In the genomic region with DNA sequence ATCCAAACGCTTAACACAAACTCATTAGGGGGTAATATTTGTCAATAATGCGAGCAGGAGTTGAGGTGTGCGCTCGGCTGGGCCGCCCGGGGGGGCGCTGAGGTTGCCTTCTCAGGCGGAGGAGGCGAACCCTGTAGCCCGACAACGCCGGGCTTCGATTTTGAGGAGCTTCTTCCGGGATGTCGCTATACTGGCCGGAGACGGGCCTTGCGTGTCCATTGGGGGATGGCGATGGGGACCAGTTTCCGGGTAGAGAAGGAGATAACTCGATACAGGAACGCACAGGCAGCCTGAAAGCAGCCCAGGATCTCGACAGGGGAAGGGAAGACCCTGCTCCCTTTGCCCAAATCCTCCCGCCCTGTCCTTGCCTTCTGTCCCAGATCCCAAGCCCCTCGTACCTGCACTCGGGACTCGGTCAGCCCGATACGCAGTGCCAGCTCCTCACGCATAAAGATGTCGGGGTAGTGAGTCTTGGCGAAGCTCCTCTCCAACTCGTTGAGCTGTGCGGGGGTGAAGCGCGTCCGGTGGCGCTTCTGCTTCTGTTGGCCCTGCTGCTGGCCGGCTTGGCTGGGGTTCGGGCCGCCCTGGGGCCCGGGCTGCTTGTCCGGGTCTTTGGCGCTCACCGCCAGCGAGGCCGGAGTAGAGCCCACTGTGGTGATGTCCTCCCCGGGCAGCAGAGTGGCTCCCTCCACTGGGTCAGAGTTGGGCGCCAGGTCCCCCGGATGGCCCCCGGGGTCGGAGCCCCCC, we compare ENCODE assay signal across 2 cellular contexts.
TF ChIP-seq lines count a peak whose summit lies in the region.

No MANE protein-coding gene starts in this region.

TF ChIP-seq in GM23338, 12 proteins besides CTCF, POLR2A, EP300 and RAD21 (continues in another document):
- TF ChIP-seq EZH2phosphoT487 (IDR thresholded peaks at IDR 0.05; ENCODE audit: unreplicated experiment) (peak; percentile 87), STAT1 (IDR thresholded peaks at IDR 0.05; ENCODE audit: unreplicated experiment) (no peak), ZNF331 (CRISPR knock-in tag; IDR thresholded peaks at IDR 0.05; ENCODE audit: low read depth) (no peak), JUNB (IDR thresholded peaks at IDR 0.05; ENCODE audit: unreplicated experiment) (no peak), NANOG (IDR thresholded peaks at IDR 0.05; ENCODE audit: borderline replicate concordance) (no peak), POLR2AphosphoS5 (IDR thresholded peaks at IDR 0.05; ENCODE audit: low read depth) (no peak), ZNF114 (CRISPR knock-in tag; IDR thresholded peaks at IDR 0.05) (no peak)
- TF ChIP-seq, protein P1, sequence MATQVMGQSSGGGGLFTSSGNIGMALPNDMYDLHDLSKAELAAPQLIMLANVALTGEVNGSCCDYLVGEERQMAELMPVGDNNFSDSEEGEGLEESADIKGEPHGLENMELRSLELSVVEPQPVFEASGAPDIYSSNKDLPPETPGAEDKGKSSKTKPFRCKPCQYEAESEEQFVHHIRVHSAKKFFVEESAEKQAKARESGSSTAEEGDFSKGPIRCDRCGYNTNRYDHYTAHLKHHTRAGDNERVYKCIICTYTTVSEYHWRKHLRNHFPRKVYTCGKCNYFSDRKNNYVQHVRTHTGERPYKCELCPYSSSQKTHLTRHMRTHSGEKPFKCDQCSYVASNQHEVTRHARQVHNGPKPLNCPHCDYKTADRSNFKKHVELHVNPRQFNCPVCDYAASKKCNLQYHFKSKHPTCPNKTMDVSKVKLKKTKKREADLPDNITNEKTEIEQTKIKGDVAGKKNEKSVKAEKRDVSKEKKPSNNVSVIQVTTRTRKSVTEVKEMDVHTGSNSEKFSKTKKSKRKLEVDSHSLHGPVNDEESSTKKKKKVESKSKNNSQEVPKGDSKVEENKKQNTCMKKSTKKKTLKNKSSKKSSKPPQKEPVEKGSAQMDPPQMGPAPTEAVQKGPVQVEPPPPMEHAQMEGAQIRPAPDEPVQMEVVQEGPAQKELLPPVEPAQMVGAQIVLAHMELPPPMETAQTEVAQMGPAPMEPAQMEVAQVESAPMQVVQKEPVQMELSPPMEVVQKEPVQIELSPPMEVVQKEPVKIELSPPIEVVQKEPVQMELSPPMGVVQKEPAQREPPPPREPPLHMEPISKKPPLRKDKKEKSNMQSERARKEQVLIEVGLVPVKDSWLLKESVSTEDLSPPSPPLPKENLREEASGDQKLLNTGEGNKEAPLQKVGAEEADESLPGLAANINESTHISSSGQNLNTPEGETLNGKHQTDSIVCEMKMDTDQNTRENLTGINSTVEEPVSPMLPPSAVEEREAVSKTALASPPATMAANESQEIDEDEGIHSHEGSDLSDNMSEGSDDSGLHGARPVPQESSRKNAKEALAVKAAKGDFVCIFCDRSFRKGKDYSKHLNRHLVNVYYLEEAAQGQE (IDR thresholded peaks at IDR 0.05; ENCODE audit: unreplicated experiment) = no peak
- TF ChIP-seq, protein P2, sequence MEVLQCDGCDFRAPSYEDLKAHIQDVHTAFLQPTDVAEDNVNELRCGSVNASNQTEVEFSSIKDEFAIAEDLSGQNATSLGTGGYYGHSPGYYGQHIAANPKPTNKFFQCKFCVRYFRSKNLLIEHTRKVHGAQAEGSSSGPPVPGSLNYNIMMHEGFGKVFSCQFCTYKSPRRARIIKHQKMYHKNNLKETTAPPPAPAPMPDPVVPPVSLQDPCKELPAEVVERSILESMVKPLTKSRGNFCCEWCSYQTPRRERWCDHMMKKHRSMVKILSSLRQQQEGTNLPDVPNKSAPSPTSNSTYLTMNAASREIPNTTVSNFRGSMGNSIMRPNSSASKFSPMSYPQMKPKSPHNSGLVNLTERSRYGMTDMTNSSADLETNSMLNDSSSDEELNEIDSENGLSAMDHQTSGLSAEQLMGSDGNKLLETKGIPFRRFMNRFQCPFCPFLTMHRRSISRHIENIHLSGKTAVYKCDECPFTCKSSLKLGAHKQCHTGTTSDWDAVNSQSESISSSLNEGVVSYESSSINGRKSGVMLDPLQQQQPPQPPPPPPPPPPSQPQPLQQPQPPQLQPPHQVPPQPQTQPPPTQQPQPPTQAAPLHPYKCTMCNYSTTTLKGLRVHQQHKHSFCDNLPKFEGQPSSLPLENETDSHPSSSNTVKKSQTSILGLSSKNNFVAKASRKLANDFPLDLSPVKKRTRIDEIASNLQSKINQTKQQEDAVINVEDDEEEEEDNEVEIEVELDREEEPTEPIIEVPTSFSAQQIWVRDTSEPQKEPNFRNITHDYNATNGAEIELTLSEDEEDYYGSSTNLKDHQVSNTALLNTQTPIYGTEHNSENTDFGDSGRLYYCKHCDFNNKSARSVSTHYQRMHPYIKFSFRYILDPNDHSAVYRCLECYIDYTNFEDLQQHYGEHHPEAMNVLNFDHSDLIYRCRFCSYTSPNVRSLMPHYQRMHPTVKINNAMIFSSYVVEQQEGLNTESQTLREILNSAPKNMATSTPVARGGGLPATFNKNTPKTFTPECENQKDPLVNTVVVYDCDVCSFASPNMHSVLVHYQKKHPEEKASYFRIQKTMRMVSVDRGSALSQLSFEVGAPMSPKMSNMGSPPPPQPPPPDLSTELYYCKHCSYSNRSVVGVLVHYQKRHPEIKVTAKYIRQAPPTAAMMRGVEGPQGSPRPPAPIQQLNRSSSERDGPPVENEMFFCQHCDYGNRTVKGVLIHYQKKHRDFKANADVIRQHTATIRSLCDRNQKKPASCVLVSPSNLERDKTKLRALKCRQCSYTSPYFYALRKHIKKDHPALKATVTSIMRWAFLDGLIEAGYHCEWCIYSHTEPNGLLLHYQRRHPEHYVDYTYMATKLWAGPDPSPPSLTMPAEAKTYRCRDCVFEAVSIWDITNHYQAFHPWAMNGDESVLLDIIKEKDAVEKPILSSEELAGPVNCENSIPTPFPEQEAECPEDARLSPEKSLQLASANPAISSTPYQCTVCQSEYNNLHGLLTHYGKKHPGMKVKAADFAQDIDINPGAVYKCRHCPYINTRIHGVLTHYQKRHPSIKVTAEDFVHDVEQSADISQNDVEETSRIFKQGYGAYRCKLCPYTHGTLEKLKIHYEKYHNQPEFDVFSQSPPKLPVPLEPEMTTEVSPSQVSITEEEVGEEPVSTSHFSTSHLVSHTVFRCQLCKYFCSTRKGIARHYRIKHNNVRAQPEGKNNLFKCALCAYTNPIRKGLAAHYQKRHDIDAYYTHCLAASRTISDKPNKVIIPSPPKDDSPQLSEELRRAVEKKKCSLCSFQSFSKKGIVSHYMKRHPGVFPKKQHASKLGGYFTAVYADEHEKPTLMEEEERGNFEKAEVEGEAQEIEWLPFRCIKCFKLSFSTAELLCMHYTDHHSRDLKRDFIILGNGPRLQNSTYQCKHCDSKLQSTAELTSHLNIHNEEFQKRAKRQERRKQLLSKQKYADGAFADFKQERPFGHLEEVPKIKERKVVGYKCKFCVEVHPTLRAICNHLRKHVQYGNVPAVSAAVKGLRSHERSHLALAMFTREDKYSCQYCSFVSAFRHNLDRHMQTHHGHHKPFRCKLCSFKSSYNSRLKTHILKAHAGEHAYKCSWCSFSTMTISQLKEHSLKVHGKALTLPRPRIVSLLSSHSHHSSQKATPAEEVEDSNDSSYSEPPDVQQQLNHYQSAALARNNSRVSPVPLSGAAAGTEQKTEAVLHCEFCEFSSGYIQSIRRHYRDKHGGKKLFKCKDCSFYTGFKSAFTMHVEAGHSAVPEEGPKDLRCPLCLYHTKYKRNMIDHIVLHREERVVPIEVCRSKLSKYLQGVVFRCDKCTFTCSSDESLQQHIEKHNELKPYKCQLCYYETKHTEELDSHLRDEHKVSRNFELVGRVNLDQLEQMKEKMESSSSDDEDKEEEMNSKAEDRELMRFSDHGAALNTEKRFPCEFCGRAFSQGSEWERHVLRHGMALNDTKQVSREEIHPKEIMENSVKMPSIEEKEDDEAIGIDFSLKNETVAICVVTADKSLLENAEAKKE (CRISPR knock-in tag; IDR thresholded peaks at IDR 0.05) = no peak

TF ChIP-seq in endothelial cell of umbilical vein, 7 proteins besides CTCF, POLR2A, EP300 and RAD21:
- no peak for TF ChIP-seq FOS (IDR thresholded peaks at IDR 0.05; ENCODE audit: borderline replicate concordance, insufficient read depth, low read length)
- peak; percentile 60 for TF ChIP-seq EZH2 (IDR thresholded peaks at IDR 0.05; ENCODE audit: borderline replicate concordance, low read depth, low read length, severe bottlenecking)
- TF ChIP-seq MYC (IDR thresholded peaks at IDR 0.05; ENCODE audit: low read depth, low read length) = no peak
- no peak for TF ChIP-seq POLR2AphosphoS5 (IDR thresholded peaks at IDR 0.05; ENCODE audit: insufficient read depth, low read depth, low read length)
TF ChIP-seq in endothelial cell of umbilical vein: peak in this region for 1.
